ENCODE assay signal across 1 cellular context in genomic region chr13:33204130-33204927, GRCh38.
TF ChIP-seq lines count a peak whose summit lies in the region.

No MANE protein-coding gene starts in this region.

TF ChIP-seq in WTC11, 78 proteins besides CTCF, POLR2A, EP300 and RAD21 (continued from another document):
- TF ChIP-seq ARID4B (CRISPR knock-in tag; IDR thresholded peaks at IDR 0.05; ENCODE audit: borderline replicate concordance), result no peak
- no peak for TF ChIP-seq SMAD4 (CRISPR knock-in tag; IDR thresholded peaks at IDR 0.05)
- no peak for TF ChIP-seq ZNF121 (CRISPR knock-in tag; IDR thresholded peaks at IDR 0.05)
- no peak for TF ChIP-seq GABPB1 (CRISPR knock-in tag; IDR thresholded peaks at IDR 0.05)
- TF ChIP-seq ZNF671 (CRISPR knock-in tag; IDR thresholded peaks at IDR 0.05), result no peak
- no peak for TF ChIP-seq FOXJ3 (CRISPR knock-in tag; IDR thresholded peaks at IDR 0.05; ENCODE audit: borderline replicate concordance)
- no peak for TF ChIP-seq ZBTB21 (CRISPR knock-in tag; IDR thresholded peaks at IDR 0.05; ENCODE audit: borderline replicate concordance)
- no peak for TF ChIP-seq ZNF281 (CRISPR knock-in tag; IDR thresholded peaks at IDR 0.05)
- TF ChIP-seq SP1 (CRISPR knock-in tag; conservative IDR thresholded peaks at IDR 0.05), result no peak
